16 cellular contexts compared by ENCODE assay signal in genomic region chr20:25484911-25485511, GRCh38.
DNase-seq lines count a peak whose midpoint lies in the region; ATAC-seq and TF ChIP-seq lines count a peak whose summit lies in the region.
"Had no signal": no experiment of that assay in that cellular context is flagged by ENCODE, and none has a peak within 500 bp of the region (broad histone marks: within the 10 kb centered on the region; RNA-seq: fewer than 3 reads in every experiment).

No MANE protein-coding gene starts in this region.

- no peak overlapping the region for H3K9ac ChIP-seq in PC-3 (ENCODE audit: low read length)

- H2AFZ ChIP-seq in PC-3 (ENCODE audit: low read length) = peak overlapping the region; percentile 39
- H2AFZ ChIP-seq: GM23338 had no signal

- H3K4me3 ChIP-seq in PC-3 (ENCODE audit: low read length) (peak overlapping the region; percentile 28; the same call in 1 of the 2 replicates), vagina (no peak overlapping the region)
- H3K4me3 ChIP-seq: GM23338, skin epidermis, upper lobe of right lung had no signal

- peak overlapping the region; percentile 62 for H3K4me2 ChIP-seq in PC-3 (ENCODE audit: low read length)
- H3K4me2 ChIP-seq: GM23338 had no signal

- POLR2A ChIA-PET in PC-3 (lab: Charles Lee; ENCODE audit: unreplicated experiment) = interaction anchor here (0.7 kb wide), 1 partner anchor 66 kb away, joined by 7 read pairs; no protein-coding TSS in a partner anchor

- intact Hi-C loops in PC-3 (cut with micrococcal nuclease) = no loop called here
- intact Hi-C loops in vagina (cut with DNase I) = no loop called here

- H3K36me3 Mint-ChIP-seq in activated naive CD8-positive, alpha-beta T cell = no peaks in the 10 kb centered on the region
- H3K36me3 Mint-ChIP-seq in activated naive CD8-positive, alpha-beta T cell treated with anti-CD3 and anti-CD28 coated beads for 36 hours = no peaks in the 10 kb centered on the region
- H3K36me3 Mint-ChIP-seq: stimulated activated naive B cell treated with anti-CD40 and anti-IgM and Interleukin-4, amounts not matched to agents 10 μg/mL and 1 μg/mL and 100 μg/mL, for 72 hours had no signal

- H3K4me3 Mint-ChIP-seq in activated naive CD8-positive, alpha-beta T cell = peak overlapping the region; percentile 8
- H3K4me3 Mint-ChIP-seq in activated naive CD8-positive, alpha-beta T cell treated with anti-CD3 and anti-CD28 coated beads for 36 hours = no peak overlapping the region
- H3K4me3 Mint-ChIP-seq: activated T-cell treated with anti-CD3 and anti-CD28 coated beads, Interleukin-2, amount 50 U/mL, for 24 hours; GM23338; stimulated activated naive B cell treated with anti-CD40 and anti-IgM and Interleukin-4, amounts not matched to agents 10 μg/mL and 1 μg/mL and 100 μg/mL, for 72 hours had no signal

- ATAC-seq in PC-3 = peak; percentile 92
- ATAC-seq: stimulated activated naive B cell treated with anti-CD40 and anti-IgM and Interleukin-4, amounts not matched to agents 10 μg/mL and 1 μg/mL and 100 μg/mL, for 72 hours; upper lobe of right lung had no signal

- no peaks in the 10 kb centered on the region for H4K20me1 ChIP-seq in PC-3 (ENCODE audit: low read length)

- peaks cover 21% of the 10 kb centered on the region for H3K4me1 ChIP-seq in PC-3 (ENCODE audit: insufficient read depth, low read length)
- H3K4me1 ChIP-seq in vagina = no peaks in the 10 kb centered on the region
- H3K4me1 ChIP-seq: upper lobe of right lung had no signal

- peaks cover 26% of the 10 kb centered on the region for H3K4me1 Mint-ChIP-seq in activated naive CD8-positive, alpha-beta T cell (ENCODE audit: low read depth)
- H3K4me1 Mint-ChIP-seq in activated naive CD8-positive, alpha-beta T cell treated with anti-CD3 and anti-CD28 coated beads for 36 hours = peaks cover 26% of the 10 kb centered on the region

- H3K27me3 ChIP-seq in PC-3 (ENCODE audit: low read length) (no peaks in the 10 kb centered on the region), vagina (no peaks in the 10 kb centered on the region)
- H3K27me3 ChIP-seq: upper lobe of right lung had no signal

- TF ChIP-seq CTCF in PC-3 (conservative IDR thresholded peaks at IDR 0.05; ENCODE audit: low read depth, low read length) = no peak
- no peak for TF ChIP-seq CTCF in vagina (IDR thresholded peaks at IDR 0.05)

- H3K27ac ChIP-seq in PC-3 (ENCODE audit: low read length) (peak overlapping the region; percentile 12), vagina (no peak overlapping the region)
- H3K27ac ChIP-seq: upper lobe of right lung had no signal

- no peaks in the 10 kb centered on the region for H3K27me3 Mint-ChIP-seq in activated naive CD8-positive, alpha-beta T cell
- no peaks in the 10 kb centered on the region for H3K27me3 Mint-ChIP-seq in activated naive CD8-positive, alpha-beta T cell treated with anti-CD3 and anti-CD28 coated beads for 36 hours
- H3K27me3 Mint-ChIP-seq: activated T-cell treated with anti-CD3 and anti-CD28 coated beads, Interleukin-2, amount 50 U/mL, for 24 hours had no signal

- H3K79me2 ChIP-seq in PC-3 (ENCODE audit: low read length) = no peaks in the 10 kb centered on the region

- no peak overlapping the region for H3K27ac Mint-ChIP-seq in activated naive CD8-positive, alpha-beta T cell
- no peak overlapping the region for H3K27ac Mint-ChIP-seq in activated naive CD8-positive, alpha-beta T cell treated with anti-CD3 and anti-CD28 coated beads for 36 hours
- H3K27ac Mint-ChIP-seq: activated T-cell treated with anti-CD3 and anti-CD28 coated beads, Interleukin-2, amount 50 U/mL, for 24 hours; GM23338; stimulated activated naive B cell treated with anti-CD40 and anti-IgM and Interleukin-4, amounts not matched to agents 10 μg/mL and 1 μg/mL and 100 μg/mL, for 72 hours had no signal

- no peak for DNase-seq in activated naive CD8-positive, alpha-beta T cell treated with anti-CD3 and anti-CD28 coated beads for 36 hours
- peak; percentile 77 for DNase-seq in PC-3
- peak; percentile 72 to 91 for DNase-seq in dermis microvascular lymphatic vessel endothelial cell (ENCODE audit: low read depth in 2 of 2)
- DNase-seq in pulmonary artery endothelial cell (ENCODE audit: low read depth, low spot score) = peak; percentile 72
- no peak for DNase-seq in vagina (ENCODE audit: extremely low spot score in 2 of 2)
- DNase-seq in retina = no peak
- no peak for DNase-seq in medulla oblongata (ENCODE audit: extremely low spot score)
- DNase-seq: activated T-cell treated with anti-CD3 and anti-CD28 coated beads, Interleukin-2, amount 50 U/mL, for 24 hours; aorta; NCI-H1436 treated with DMSO at 0.1 percent for 48 hours; NCI-H510A; stimulated activated naive B cell treated with anti-CD40 and anti-IgM and Interleukin-4, amounts not matched to agents 10 μg/mL and 1 μg/mL and 100 μg/mL, for 72 hours; upper lobe of right lung had no signal

- CTCF ChIA-PET in PC-3 (lab: Charles Lee) = interaction anchor here (0.7 kb wide), 1 partner anchor 55 kb away, joined by 3 read pairs; no protein-coding TSS in a partner anchor

- TF ChIP-seq POLR2A in vagina (IDR thresholded peaks at IDR 0.05) = no peak

- no peaks in the 10 kb centered on the region for H3K9me3 Mint-ChIP-seq in activated naive CD8-positive, alpha-beta T cell (ENCODE audit: low read depth)
- no peaks in the 10 kb centered on the region for H3K9me3 Mint-ChIP-seq in activated naive CD8-positive, alpha-beta T cell treated with anti-CD3 and anti-CD28 coated beads for 36 hours
- H3K9me3 Mint-ChIP-seq: activated T-cell treated with anti-CD3 and anti-CD28 coated beads, Interleukin-2, amount 50 U/mL, for 24 hours; GM23338; stimulated activated naive B cell treated with anti-CD40 and anti-IgM and Interleukin-4, amounts not matched to agents 10 μg/mL and 1 μg/mL and 100 μg/mL, for 72 hours had no signal

- no TSS peak for BruUV-seq in PC-3 (replicated peaks; lab: Mats Ljungman, UMichigan)

- H3F3A ChIP-seq in PC-3 (ENCODE audit: low read length, unreplicated experiment) = no peaks in the 10 kb centered on the region

- no peaks in the 10 kb centered on the region for H3K9me3 ChIP-seq in PC-3 (ENCODE audit: low read length)
- H3K9me3 ChIP-seq in vagina = no peaks in the 10 kb centered on the region
- H3K9me3 ChIP-seq: upper lobe of right lung had no signal

- H3K36me3 ChIP-seq in PC-3 (ENCODE audit: low read depth, low read length) (no peaks in the 10 kb centered on the region), vagina (peaks cover 0 to 9% of the 10 kb centered on the region in 2 donors)

- H3K9me2 ChIP-seq in PC-3 (replicated peaks; ENCODE audit: low read length) = no peaks in the 10 kb centered on the region

Comparison
In these comparisons a context has a peak if more than half of its experiments do, and no peak if none do; other contexts are left out.
1. DNase-seq: peak in PC-3 (single experiment), dermis microvascular lymphatic vessel endothelial cell (2 of 2) and pulmonary artery endothelial cell (single experiment); none in activated naive CD8-positive, alpha-beta T cell treated with anti-CD3 and anti-CD28 coated beads for 36 hours (single experiment), vagina (0 of 2), retina (single experiment) and medulla oblongata (single experiment).